ENCODE assay signal across 9 cellular contexts in genomic region chr15:69979783-69980182, GRCh38.
DNase-seq lines count a peak whose midpoint lies in the region; ATAC-seq and TF ChIP-seq lines count a peak whose summit lies in the region.
"Had no signal": no experiment of that assay in that cellular context is flagged by ENCODE, and none has a peak within 500 bp of the region (broad histone marks: within the 10 kb centered on the region; RNA-seq: fewer than 3 reads in every experiment).

No MANE protein-coding gene starts in this region.

- no peaks in the 10 kb centered on the region for H3K36me3 ChIP-seq in OCI-LY1 (ENCODE audit: insufficient read depth, low read length)

- peaks cover 59% of the 10 kb centered on the region for H3K4me1 ChIP-seq in OCI-LY1 (ENCODE audit: insufficient read depth, low read length, severe bottlenecking)

- DNase-seq in GM13977 (ENCODE audit: low spot score) = peak; percentile 76
- no peak for DNase-seq in AG08395 (ENCODE audit: low spot score)
- DNase-seq in substantia nigra (lab: John Stamatoyannopoulos, UW) = no peak
- DNase-seq in SIG-M5 (lab: John Stamatoyannopoulos, UW) = no peak
- no peak for DNase-seq in activated gamma-delta T cell (lab: John Stamatoyannopoulos, UW)

- peak overlapping the region; percentile 64 for H3K4me2 ChIP-seq in OCI-LY1 (ENCODE audit: low read length)

- no peaks in the 10 kb centered on the region for H3K9me2 ChIP-seq in OCI-LY1 (ENCODE audit: low read depth, low read length)

- TF ChIP-seq CTCF in GM13977 (IDR thresholded peaks at IDR 0.05; ENCODE audit: extremely low read depth, insufficient read depth, missing control alignments) (no peak), OCI-LY1 (IDR thresholded peaks at IDR 0.05; ENCODE audit: low read length) (no peak)

- peak overlapping the region; percentile 39 for H3K4me3 ChIP-seq in OCI-LY1 (ENCODE audit: low read depth, low read length, poor library complexity, severe bottlenecking)

- H4K20me1 ChIP-seq in OCI-LY1 (ENCODE audit: insufficient read depth, low read length) = no peaks in the 10 kb centered on the region

- H3F3A ChIP-seq in OCI-LY1 (ENCODE audit: insufficient read depth, low read length) = no peaks in the 10 kb centered on the region

- no peaks in the 10 kb centered on the region for H3K79me2 ChIP-seq in OCI-LY1 (ENCODE audit: insufficient read depth, low read length)

- H3K27ac ChIP-seq in OCI-LY1 (ENCODE audit: low read depth, low read length, poor library complexity, severe bottlenecking) = peak overlapping the region; percentile 98
- no peak overlapping the region for H3K27ac ChIP-seq in substantia nigra (ENCODE audit: low read depth, low read length, poor library complexity, severe bottlenecking)
- H3K27ac ChIP-seq: C4-2B had no signal

- no peaks in the 10 kb centered on the region for H3K9me3 ChIP-seq in OCI-LY1 (ENCODE audit: low read length)

- in situ Hi-C loops in GM13977 (cut with MboI; ENCODE audit: low pct_unique_long_range_greater_than_20kb, low sequenced_read_pairs, unreplicated experiment) = no loop called here

- H2AFZ ChIP-seq in OCI-LY1 (ENCODE audit: low read length) = no peak overlapping the region

- ATAC-seq in GM19452 (IDR thresholded peaks at IDR 0.05; ENCODE audit: unreplicated experiment) = peak; percentile 83
- ATAC-seq in HG02973 (IDR thresholded peaks at IDR 0.05; ENCODE audit: unreplicated experiment) = peak; percentile 78

- H3K27me3 ChIP-seq in OCI-LY1 (ENCODE audit: insufficient read depth, low read length) = no peaks in the 10 kb centered on the region

- peak overlapping the region; percentile 67 for H3K9ac ChIP-seq in OCI-LY1 (ENCODE audit: low read length)
